Comparison of ENCODE assay signal across 8 cellular contexts in genomic region chr7:151080522-151081169, GRCh38. TPM values are rescaled to one million over a fixed set of nuclear protein-coding genes. Genes with fewer than 3 reads are reported as not detected.
DNase-seq lines count a peak whose midpoint lies in the region; ATAC-seq and TF ChIP-seq lines count a peak whose summit lies in the region.

FASTK (minus strand) TSS chr7:151080809; CDS start chr7:151080766, 43 bp downstream.

- H3K4me3 ChIP-seq in astrocyte of the cerebellum (ENCODE audit: low read depth, low read length) (peak within 1 kb of the TSS; percentile 93), hepatocyte (peak within 1 kb of the TSS; percentile 93), retinal pigment epithelial cell (ENCODE audit: low read length) (peak within 1 kb of the TSS; percentile 73)

- H3K27me3 ChIP-seq in hepatocyte, result no peaks in the 10 kb centered on the region

- peak within 1 kb of the TSS; percentile 83 for H2AFZ ChIP-seq in hepatocyte

- peaks cover 39% of the 10 kb centered on the region for H3K79me2 ChIP-seq in hepatocyte

- DNase-seq in NCI-H2081 (lab: John Stamatoyannopoulos, UW) (peak; percentile 95 to 96), T1000 (lab: John Stamatoyannopoulos, UW) (peak; percentile 79), astrocyte of the cerebellum (ENCODE audit: low read depth) (peak; percentile 72), hepatocyte (ENCODE audit: low spot score) (peak; percentile 97), retinal pigment epithelial cell (ENCODE audit: low read depth) (no peak), KG1 (lab: John Stamatoyannopoulos, UW) (no peak)

- H3K4me1 ChIP-seq in hepatocyte (ENCODE audit: insufficient read depth), result peaks cover 51% of the 10 kb centered on the region

- H3K4me2 ChIP-seq in hepatocyte, result peak within 1 kb of the TSS; percentile 96

- WGBS in hepatocyte (ENCODE audit: low lambda C conversion rate, missing lambda C conversion rate), result 3% methylated on average over 52 of the region's 66 CpGs

- H3K27ac ChIP-seq in hepatocyte, result peak within 1 kb of the TSS; percentile 97

- in situ Hi-C loops in astrocyte of the cerebellum (cut with HindIII; ENCODE audit: low sequenced_read_pairs), result no loop called here

- ATAC-seq in GM18511 (IDR thresholded peaks at IDR 0.05; ENCODE audit: unreplicated experiment) (peak; percentile 80), HG02973 (IDR thresholded peaks at IDR 0.05; ENCODE audit: unreplicated experiment) (peak; percentile 74)

- no peak for TF ChIP-seq CTCF in astrocyte of the cerebellum (IDR thresholded peaks at IDR 0.05; ENCODE audit: low read depth, low read length, missing control alignments)
- TF ChIP-seq CTCF in hepatocyte (IDR thresholded peaks at IDR 0.05; ENCODE audit: poor library complexity), result no peak
- no peak for TF ChIP-seq CTCF in retinal pigment epithelial cell (conservative IDR thresholded peaks at IDR 0.05; ENCODE audit: low read depth, low read length)

- no peaks in the 10 kb centered on the region for H3K9me2 ChIP-seq in hepatocyte (replicated peaks; ENCODE audit: insufficient read depth)

- no peaks in the 10 kb centered on the region for H3K36me3 ChIP-seq in hepatocyte (replicated peaks; ENCODE audit: insufficient read depth, low read depth)

- H3K9me3 ChIP-seq in hepatocyte (ENCODE audit: low read depth), result no peaks in the 10 kb centered on the region

- H4K20me1 ChIP-seq in hepatocyte (ENCODE audit: insufficient read depth, poor library complexity, severe bottlenecking), result no peaks in the 10 kb centered on the region

RNA-seq across cellular contexts. Expression of gene FASTK, which starts in this region (rescaled TPM):
- 105 and 107 TPM in 2 replicates for total RNA-seq in hepatocyte
- polyA plus RNA-seq in hepatocyte, result 193 and 202 TPM in 2 replicates

Comparison
In these comparisons a context has a peak if more than half of its experiments do, and no peak if none do; other contexts are left out.
1. DNase-seq: peak in NCI-H2081 (2 of 2), T1000 (single experiment), astrocyte of the cerebellum (single experiment) and hepatocyte (single experiment); none in retinal pigment epithelial cell (single experiment) and KG1 (single experiment).
2. Peak in every context shown above with its lines, with median percentiles within 50 percentile points of each other: H3K4me3 ChIP-seq.